In genomic region chr3:183634707-183635106, GRCh38 we compare ENCODE assay signal across 8 cellular contexts. TPM values are rescaled to one million over a fixed set of nuclear protein-coding genes. Genes with fewer than 3 reads are reported as not detected.
DNase-seq lines count a peak whose midpoint lies in the region; ATAC-seq and TF ChIP-seq lines count a peak whose summit lies in the region.

No MANE protein-coding gene starts in this region.

- no peak for DNase-seq in WTC11 (ENCODE audit: low spot score)
- DNase-seq in spleen: peak; percentile 83
- DNase-seq in putamen (ENCODE audit: low spot score): no peak
- no peak for DNase-seq in NCI-H69 (lab: John Stamatoyannopoulos, UW)

- TF ChIP-seq CTCF in WTC11 (IDR thresholded peaks at IDR 0.05) (no peak), spleen (IDR thresholded peaks at IDR 0.05 in 8 of 11, conservative IDR thresholded peaks at IDR 0.05 in 3 of 11) (no peak)

- intact Hi-C loops in spleen (cut with DNase I; ENCODE audit: low total_unique reads): no loop called here

- H3K27ac ChIP-seq in HUES48 (ENCODE audit: low read depth, low read length) (no peak overlapping the region), iPS-20b (ENCODE audit: low read length) (no peak overlapping the region), spleen (peak overlapping the region; percentile 98 to 100 (median 100))

- peak overlapping the region; percentile 84 for H3K4me3 Mint-ChIP-seq in WTC11

- H3K36me3 Mint-ChIP-seq in WTC11: no peaks in the 10 kb centered on the region

- POLR2A ChIA-PET in WTC11 (lab: Charles Lee): interaction anchor here (0.5 to 1.7 kb wide), 9 partner anchors 7 to 206 kb away, joined by 3 to 8 read pairs (median 4); partner anchors contain the start of gene MCF2L2

- ATAC-seq in WTC11: no peak
- no peak for ATAC-seq in HG02798 (IDR thresholded peaks at IDR 0.05; ENCODE audit: poor library complexity, unreplicated experiment)
- no peak for ATAC-seq in GM19395 (IDR thresholded peaks at IDR 0.05; ENCODE audit: unreplicated experiment)

- H3K4me1 ChIP-seq in HUES48 (ENCODE audit: control insufficient read depth, insufficient read depth, low read length) (peaks cover 10% of the 10 kb centered on the region; the same call in 1 of the 2 replicates), iPS-20b (ENCODE audit: insufficient read depth, low read length) (peaks cover 6% of the 10 kb centered on the region; the same call in 1 of the 2 replicates), spleen (peaks cover 15 to 39% (median 28%) of the 10 kb centered on the region in 6 donors)

- no peaks in the 10 kb centered on the region for H3K9me3 Mint-ChIP-seq in WTC11

- H3K4me3 ChIP-seq in HUES48 (ENCODE audit: low read depth, low read length) (peak overlapping the region; percentile 88), iPS-20b (ENCODE audit: low read length) (peak overlapping the region; percentile 95), spleen (peak overlapping the region in 7 of 8 donors; percentile 86 to 97 (median 97))

- peaks cover 4% of the 10 kb centered on the region for H3K27me3 Mint-ChIP-seq in WTC11 (ENCODE audit: low read depth)

- CTCF ChIA-PET in WTC11 (lab: Charles Lee): interaction anchor here (0.7 to 1.5 kb wide), 4 partner anchors 26 to 162 kb away, joined by 3 to 7 read pairs (median 4); no protein-coding TSS in a partner anchor

- no peak for TF ChIP-seq POLR2A in spleen (IDR thresholded peaks at IDR 0.05)

- no peak overlapping the region for H3K27ac Mint-ChIP-seq in WTC11

- H3K4me1 Mint-ChIP-seq in WTC11: peaks cover 18% of the 10 kb centered on the region

- 68 to 80% (median 73%) methylated on average over 16 of the region's 16 CpGs for WGBS in spleen, 5 donors

- H3K9me3 ChIP-seq in HUES48 (ENCODE audit: control insufficient read depth, insufficient read depth, low read length): no peaks in the 10 kb centered on the region
- no peaks in the 10 kb centered on the region for H3K9me3 ChIP-seq in iPS-20b (ENCODE audit: insufficient read depth, low read depth, low read length)
- no peaks in the 10 kb centered on the region for H3K9me3 ChIP-seq in spleen

- H3K36me3 ChIP-seq in HUES48 (ENCODE audit: control insufficient read depth, insufficient read depth, low read length): no peaks in the 10 kb centered on the region
- H3K36me3 ChIP-seq in iPS-20b (ENCODE audit: insufficient read depth, low read depth, low read length): no peaks in the 10 kb centered on the region
- no peaks in the 10 kb centered on the region for H3K36me3 ChIP-seq in spleen

- H3K9ac ChIP-seq in HUES48 (ENCODE audit: low read depth, low read length) (peak overlapping the region; percentile 90; the same call in 1 of the 2 replicates), iPS-20b (ENCODE audit: low read depth, low read length) (peak overlapping the region; percentile 93; the same call in 1 of the 2 replicates)

- H3K27me3 ChIP-seq in HUES48 (ENCODE audit: control insufficient read depth, insufficient read depth, low read length): no peaks in the 10 kb centered on the region
- peaks cover 7% of the 10 kb centered on the region; the same call in 1 of the 2 replicates for H3K27me3 ChIP-seq in iPS-20b (ENCODE audit: insufficient read depth, low read length)
- no peaks in the 10 kb centered on the region for H3K27me3 ChIP-seq in spleen (replicated peaks in 1 of 7)

TF ChIP-seq in WTC11, 78 proteins besides CTCF, POLR2A, EP300 and RAD21:
- no peak for TF ChIP-seq NR2C2 (CRISPR knock-in tag; IDR thresholded peaks at IDR 0.05)
- TF ChIP-seq, protein P1, sequence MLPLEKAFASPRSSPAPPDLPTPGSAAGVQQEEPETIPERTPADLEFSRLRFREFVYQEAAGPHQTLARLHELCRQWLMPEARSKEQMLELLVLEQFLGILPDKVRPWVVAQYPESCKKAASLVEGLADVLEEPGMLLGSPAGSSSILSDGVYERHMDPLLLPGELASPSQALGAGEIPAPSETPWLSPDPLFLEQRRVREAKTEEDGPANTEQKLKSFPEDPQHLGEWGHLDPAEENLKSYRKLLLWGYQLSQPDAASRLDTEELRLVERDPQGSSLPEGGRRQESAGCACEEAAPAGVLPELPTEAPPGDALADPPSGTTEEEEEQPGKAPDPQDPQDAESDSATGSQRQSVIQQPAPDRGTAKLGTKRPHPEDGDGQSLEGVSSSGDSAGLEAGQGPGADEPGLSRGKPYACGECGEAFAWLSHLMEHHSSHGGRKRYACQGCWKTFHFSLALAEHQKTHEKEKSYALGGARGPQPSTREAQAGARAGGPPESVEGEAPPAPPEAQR (CRISPR knock-in tag; IDR thresholded peaks at IDR 0.05): no peak
- TF ChIP-seq, protein P2, sequence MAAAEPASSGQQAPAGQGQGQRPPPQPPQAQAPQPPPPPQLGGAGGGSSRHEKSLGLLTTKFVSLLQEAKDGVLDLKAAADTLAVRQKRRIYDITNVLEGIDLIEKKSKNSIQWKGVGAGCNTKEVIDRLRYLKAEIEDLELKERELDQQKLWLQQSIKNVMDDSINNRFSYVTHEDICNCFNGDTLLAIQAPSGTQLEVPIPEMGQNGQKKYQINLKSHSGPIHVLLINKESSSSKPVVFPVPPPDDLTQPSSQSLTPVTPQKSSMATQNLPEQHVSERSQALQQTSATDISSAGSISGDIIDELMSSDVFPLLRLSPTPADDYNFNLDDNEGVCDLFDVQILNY (CRISPR knock-in tag; IDR thresholded peaks at IDR 0.05): no peak
- TF ChIP-seq, protein P3, sequence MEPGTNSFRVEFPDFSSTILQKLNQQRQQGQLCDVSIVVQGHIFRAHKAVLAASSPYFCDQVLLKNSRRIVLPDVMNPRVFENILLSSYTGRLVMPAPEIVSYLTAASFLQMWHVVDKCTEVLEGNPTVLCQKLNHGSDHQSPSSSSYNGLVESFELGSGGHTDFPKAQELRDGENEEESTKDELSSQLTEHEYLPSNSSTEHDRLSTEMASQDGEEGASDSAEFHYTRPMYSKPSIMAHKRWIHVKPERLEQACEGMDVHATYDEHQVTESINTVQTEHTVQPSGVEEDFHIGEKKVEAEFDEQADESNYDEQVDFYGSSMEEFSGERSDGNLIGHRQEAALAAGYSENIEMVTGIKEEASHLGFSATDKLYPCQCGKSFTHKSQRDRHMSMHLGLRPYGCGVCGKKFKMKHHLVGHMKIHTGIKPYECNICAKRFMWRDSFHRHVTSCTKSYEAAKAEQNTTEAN (CRISPR knock-in tag; IDR thresholded peaks at IDR 0.05): no peak
- no peak for TF ChIP-seq ETV6 (CRISPR knock-in tag; IDR thresholded peaks at IDR 0.05)
- TF ChIP-seq CREM (CRISPR knock-in tag; IDR thresholded peaks at IDR 0.05): no peak
- no peak for TF ChIP-seq SMAD3 (CRISPR knock-in tag; IDR thresholded peaks at IDR 0.05; ENCODE audit: borderline replicate concordance)
- no peak for TF ChIP-seq TEAD4 (CRISPR knock-in tag; IDR thresholded peaks at IDR 0.05)

RNA-seq across cellular contexts. Expression of gene KLHL24, which starts 0.7 kb away (rescaled TPM):
- total RNA-seq in WTC11 (2021): 33.1 to 35.3 TPM (median 33.9 TPM) in 3 replicates
- 100 to 1,000 TPM in 3 of 7 donors, 10 to 100 TPM in 4; 48.8 to 148 (median 69.1) TPM for total RNA-seq in spleen
- polyA plus RNA-seq in spleen: 10 to 100 TPM in 2 of 3 donors, 1 to 10 TPM in 1; 5.0 to 13.5 (median 12.0) TPM

Comparison
In these comparisons a context has a peak if more than half of its experiments do, and no peak if none do; other contexts are left out.
1. H3K27ac ChIP-seq: peak in spleen (8 of 8); none in HUES48 (single experiment) and iPS-20b (single experiment).
2. Peak in every context shown above with its lines, with median percentiles within 50 percentile points of each other: H3K4me3 ChIP-seq.